ENCODE assay signal across 1 cellular context in the genomic region with DNA sequence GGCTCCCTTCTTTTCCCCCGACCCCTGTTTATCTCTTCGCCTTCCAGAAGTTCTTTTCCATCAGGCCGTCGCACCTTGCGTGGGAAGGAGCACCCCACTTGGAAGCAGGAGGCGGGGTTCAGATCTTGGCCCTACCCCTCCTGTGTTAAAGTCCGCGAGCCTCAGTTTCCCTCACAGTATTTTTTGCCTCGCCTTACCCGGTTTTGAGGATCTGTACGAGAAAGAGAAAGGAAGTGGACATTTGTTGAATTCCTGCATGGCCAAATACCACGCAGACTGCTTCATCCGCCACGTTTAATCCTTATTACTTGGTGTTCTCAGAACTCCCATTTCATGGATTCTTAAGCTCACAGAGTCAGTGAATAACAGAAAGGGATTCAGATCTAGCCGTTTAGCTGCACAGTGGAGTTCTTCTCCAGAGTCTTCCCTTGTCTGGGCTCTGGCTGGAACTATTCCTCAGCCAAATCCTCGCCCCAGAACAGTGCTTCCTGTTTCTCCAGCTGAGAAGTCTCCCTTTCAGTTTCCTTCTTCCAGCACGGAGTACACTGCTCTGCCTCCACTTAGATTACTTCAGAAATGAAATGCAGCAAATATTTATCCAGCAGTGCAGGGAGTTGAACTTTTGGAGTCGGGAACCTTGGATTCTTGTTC.
TF ChIP-seq lines count a peak whose summit lies in the region.

No MANE protein-coding gene starts in this region.

TF ChIP-seq in HepG2, 621 proteins besides CTCF, POLR2A, EP300 and RAD21 (continued from another document and continues in another):
- TF ChIP-seq, protein P1, sequence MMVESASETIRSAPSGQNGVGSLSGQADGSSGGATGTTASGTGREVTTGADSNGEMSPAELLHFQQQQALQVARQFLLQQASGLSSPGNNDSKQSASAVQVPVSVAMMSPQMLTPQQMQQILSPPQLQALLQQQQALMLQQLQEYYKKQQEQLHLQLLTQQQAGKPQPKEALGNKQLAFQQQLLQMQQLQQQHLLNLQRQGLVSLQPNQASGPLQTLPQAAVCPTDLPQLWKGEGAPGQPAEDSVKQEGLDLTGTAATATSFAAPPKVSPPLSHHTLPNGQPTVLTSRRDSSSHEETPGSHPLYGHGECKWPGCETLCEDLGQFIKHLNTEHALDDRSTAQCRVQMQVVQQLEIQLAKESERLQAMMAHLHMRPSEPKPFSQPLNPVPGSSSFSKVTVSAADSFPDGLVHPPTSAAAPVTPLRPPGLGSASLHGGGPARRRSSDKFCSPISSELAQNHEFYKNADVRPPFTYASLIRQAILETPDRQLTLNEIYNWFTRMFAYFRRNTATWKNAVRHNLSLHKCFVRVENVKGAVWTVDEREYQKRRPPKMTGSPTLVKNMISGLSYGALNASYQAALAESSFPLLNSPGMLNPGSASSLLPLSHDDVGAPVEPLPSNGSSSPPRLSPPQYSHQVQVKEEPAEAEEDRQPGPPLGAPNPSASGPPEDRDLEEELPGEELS (CRISPR knock-in tag; IDR thresholded peaks at IDR 0.05), result no peak
- TF ChIP-seq RERE (CRISPR knock-in tag; IDR thresholded peaks at IDR 0.05; ENCODE audit: low read depth) (no peak), FOXA1 (IDR thresholded peaks at IDR 0.05) (no peak), FOXA1 (CRISPR knock-in tag; IDR thresholded peaks at IDR 0.05) (no peak), ZNF839 (CRISPR knock-in tag; IDR thresholded peaks at IDR 0.05; ENCODE audit: borderline replicate concordance) (no peak), ZMYM2 (CRISPR knock-in tag; IDR thresholded peaks at IDR 0.05) (peak; percentile 67; the same call in 1 of the 2 replicates), ZHX2 (IDR thresholded peaks at IDR 0.05; ENCODE audit: low read depth) (no peak), ZHX2 (CRISPR knock-in tag; IDR thresholded peaks at IDR 0.05; ENCODE audit: borderline replicate concordance) (no peak), ELK4 (CRISPR knock-in tag; IDR thresholded peaks at IDR 0.05; ENCODE audit: borderline replicate concordance) (no peak), ZNF225 (CRISPR knock-in tag; IDR thresholded peaks at IDR 0.05) (no peak), CBX5 (CRISPR knock-in tag; IDR thresholded peaks at IDR 0.05; ENCODE audit: borderline replicate concordance) (no peak), E2F2 (CRISPR knock-in tag; IDR thresholded peaks at IDR 0.05; ENCODE audit: borderline replicate concordance) (no peak), KAT7 (CRISPR knock-in tag; IDR thresholded peaks at IDR 0.05; ENCODE audit: borderline replicate concordance) (no peak), ZNF333 (CRISPR knock-in tag; IDR thresholded peaks at IDR 0.05; ENCODE audit: borderline replicate concordance) (no peak), REPIN1 (CRISPR knock-in tag; IDR thresholded peaks at IDR 0.05; ENCODE audit: borderline replicate concordance, low read depth) (no peak), HNRNPUL1 (IDR thresholded peaks at IDR 0.05; ENCODE audit: low read depth, low read length) (no peak), ZNF777 (CRISPR knock-in tag; IDR thresholded peaks at IDR 0.05) (no peak), CENPX (CRISPR knock-in tag; IDR thresholded peaks at IDR 0.05) (no peak), HNF1B (CRISPR knock-in tag; IDR thresholded peaks at IDR 0.05) (peak; percentile 43; the same call in 1 of the 2 replicates), MLLT10 (CRISPR knock-in tag; IDR thresholded peaks at IDR 0.05) (no peak)
- TF ChIP-seq, protein P2, sequence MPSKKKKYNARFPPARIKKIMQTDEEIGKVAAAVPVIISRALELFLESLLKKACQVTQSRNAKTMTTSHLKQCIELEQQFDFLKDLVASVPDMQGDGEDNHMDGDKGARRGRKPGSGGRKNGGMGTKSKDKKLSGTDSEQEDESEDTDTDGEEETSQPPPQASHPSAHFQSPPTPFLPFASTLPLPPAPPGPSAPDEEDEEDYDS (CRISPR knock-in tag; IDR thresholded peaks at IDR 0.05), result no peak
- TF ChIP-seq, protein P3, sequence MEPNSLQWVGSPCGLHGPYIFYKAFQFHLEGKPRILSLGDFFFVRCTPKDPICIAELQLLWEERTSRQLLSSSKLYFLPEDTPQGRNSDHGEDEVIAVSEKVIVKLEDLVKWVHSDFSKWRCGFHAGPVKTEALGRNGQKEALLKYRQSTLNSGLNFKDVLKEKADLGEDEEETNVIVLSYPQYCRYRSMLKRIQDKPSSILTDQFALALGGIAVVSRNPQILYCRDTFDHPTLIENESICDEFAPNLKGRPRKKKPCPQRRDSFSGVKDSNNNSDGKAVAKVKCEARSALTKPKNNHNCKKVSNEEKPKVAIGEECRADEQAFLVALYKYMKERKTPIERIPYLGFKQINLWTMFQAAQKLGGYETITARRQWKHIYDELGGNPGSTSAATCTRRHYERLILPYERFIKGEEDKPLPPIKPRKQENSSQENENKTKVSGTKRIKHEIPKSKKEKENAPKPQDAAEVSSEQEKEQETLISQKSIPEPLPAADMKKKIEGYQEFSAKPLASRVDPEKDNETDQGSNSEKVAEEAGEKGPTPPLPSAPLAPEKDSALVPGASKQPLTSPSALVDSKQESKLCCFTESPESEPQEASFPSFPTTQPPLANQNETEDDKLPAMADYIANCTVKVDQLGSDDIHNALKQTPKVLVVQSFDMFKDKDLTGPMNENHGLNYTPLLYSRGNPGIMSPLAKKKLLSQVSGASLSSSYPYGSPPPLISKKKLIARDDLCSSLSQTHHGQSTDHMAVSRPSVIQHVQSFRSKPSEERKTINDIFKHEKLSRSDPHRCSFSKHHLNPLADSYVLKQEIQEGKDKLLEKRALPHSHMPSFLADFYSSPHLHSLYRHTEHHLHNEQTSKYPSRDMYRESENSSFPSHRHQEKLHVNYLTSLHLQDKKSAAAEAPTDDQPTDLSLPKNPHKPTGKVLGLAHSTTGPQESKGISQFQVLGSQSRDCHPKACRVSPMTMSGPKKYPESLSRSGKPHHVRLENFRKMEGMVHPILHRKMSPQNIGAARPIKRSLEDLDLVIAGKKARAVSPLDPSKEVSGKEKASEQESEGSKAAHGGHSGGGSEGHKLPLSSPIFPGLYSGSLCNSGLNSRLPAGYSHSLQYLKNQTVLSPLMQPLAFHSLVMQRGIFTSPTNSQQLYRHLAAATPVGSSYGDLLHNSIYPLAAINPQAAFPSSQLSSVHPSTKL (CRISPR knock-in tag; IDR thresholded peaks at IDR 0.05), result no peak
- TF ChIP-seq, protein P4, sequence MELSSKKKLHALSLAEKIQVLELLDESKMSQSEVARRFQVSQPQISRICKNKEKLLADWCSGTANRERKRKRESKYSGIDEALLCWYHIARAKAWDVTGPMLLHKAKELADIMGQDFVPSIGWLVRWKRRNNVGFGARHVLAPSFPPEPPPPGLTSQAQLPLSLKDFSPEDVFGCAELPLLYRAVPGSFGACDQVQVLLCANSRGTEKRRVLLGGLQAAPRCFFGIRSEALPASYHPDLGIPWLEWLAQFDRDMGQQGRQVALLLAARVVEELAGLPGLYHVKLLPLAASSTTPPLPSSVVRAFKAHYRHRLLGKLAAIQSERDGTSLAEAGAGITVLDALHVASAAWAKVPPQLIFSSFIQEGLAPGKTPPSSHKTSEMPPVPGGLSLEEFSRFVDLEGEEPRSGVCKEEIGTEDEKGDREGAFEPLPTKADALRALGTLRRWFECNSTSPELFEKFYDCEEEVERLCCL (CRISPR knock-in tag; IDR thresholded peaks at IDR 0.05; ENCODE audit: borderline replicate concordance), result no peak
- TF ChIP-seq, protein P5, sequence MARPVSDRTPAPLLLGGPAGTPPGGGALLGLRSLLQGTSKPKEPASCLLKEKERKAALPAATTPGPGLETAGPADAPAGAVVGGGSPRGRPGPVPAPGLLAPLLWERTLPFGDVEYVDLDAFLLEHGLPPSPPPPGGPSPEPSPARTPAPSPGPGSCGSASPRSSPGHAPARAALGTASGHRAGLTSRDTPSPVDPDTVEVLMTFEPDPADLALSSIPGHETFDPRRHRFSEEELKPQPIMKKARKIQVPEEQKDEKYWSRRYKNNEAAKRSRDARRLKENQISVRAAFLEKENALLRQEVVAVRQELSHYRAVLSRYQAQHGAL (CRISPR knock-in tag; IDR thresholded peaks at IDR 0.05; ENCODE audit: not compliant biosample characterization), result no peak
